ENCODE assay signal across 1 cellular context in the genomic region with DNA sequence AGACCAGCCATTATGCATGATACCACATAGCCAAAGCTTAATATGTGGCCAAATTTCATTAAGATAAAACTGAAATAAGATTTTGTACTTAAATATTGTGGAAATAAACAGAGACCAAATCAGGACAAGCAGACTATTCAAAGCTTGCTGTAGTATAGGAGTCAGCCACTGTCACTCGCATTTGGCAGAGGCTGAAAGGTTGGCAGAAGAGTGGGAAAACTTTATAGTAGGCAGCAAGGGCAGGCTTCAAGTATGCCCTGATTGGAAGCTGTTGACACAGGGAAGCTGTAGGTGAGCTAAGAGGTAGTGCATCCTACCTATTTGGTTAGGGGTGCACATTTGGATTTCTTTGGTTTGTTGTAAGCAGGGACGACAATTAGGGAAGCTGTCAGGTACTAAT.
TF ChIP-seq lines count a peak whose summit lies in the region.

No MANE protein-coding gene starts in this region.

TF ChIP-seq in H1, 55 proteins besides CTCF, POLR2A, EP300 and RAD21:
- TF ChIP-seq SP2 (IDR thresholded peaks at IDR 0.05; ENCODE audit: low read length) (no peak), HDAC2 (IDR thresholded peaks at IDR 0.05; ENCODE audit: borderline replicate concordance in 1 of 2, low read depth in 2 of 2, low read length in 2 of 2) (no peak), CBX5 (IDR thresholded peaks at IDR 0.05; ENCODE audit: low read depth, low read length) (no peak), JUND (IDR thresholded peaks at IDR 0.05; ENCODE audit: low read length) (no peak), YY1 (IDR thresholded peaks at IDR 0.05; ENCODE audit: low read depth, low read length) (no peak), CHD1 (IDR thresholded peaks at IDR 0.05; ENCODE audit: low read depth, low read length) (no peak), KDM1A (IDR thresholded peaks at IDR 0.05; ENCODE audit: borderline replicate concordance, low read length) (no peak), SIRT6 (IDR thresholded peaks at IDR 0.05; ENCODE audit: low read length) (no peak), FOSL1 (IDR thresholded peaks at IDR 0.05; ENCODE audit: insufficient read depth, low read depth, low read length) (no peak), RBBP5 (IDR thresholded peaks at IDR 0.05; ENCODE audit: borderline replicate concordance, low read depth, low read length) (no peak), BCL11A (IDR thresholded peaks at IDR 0.05; ENCODE audit: low read depth in 2 of 2, low read length in 2 of 2) (no peak), SUZ12 (IDR thresholded peaks at IDR 0.05; ENCODE audit: low read length) (no peak), TCF12 (IDR thresholded peaks at IDR 0.05; ENCODE audit: low read depth, low read length) (no peak), TAF7 (optimal IDR thresholded peaks at IDR 0.05; ENCODE audit: borderline replicate concordance, low read depth, low read length) (no peak)
- TF ChIP-seq, protein P1, sequence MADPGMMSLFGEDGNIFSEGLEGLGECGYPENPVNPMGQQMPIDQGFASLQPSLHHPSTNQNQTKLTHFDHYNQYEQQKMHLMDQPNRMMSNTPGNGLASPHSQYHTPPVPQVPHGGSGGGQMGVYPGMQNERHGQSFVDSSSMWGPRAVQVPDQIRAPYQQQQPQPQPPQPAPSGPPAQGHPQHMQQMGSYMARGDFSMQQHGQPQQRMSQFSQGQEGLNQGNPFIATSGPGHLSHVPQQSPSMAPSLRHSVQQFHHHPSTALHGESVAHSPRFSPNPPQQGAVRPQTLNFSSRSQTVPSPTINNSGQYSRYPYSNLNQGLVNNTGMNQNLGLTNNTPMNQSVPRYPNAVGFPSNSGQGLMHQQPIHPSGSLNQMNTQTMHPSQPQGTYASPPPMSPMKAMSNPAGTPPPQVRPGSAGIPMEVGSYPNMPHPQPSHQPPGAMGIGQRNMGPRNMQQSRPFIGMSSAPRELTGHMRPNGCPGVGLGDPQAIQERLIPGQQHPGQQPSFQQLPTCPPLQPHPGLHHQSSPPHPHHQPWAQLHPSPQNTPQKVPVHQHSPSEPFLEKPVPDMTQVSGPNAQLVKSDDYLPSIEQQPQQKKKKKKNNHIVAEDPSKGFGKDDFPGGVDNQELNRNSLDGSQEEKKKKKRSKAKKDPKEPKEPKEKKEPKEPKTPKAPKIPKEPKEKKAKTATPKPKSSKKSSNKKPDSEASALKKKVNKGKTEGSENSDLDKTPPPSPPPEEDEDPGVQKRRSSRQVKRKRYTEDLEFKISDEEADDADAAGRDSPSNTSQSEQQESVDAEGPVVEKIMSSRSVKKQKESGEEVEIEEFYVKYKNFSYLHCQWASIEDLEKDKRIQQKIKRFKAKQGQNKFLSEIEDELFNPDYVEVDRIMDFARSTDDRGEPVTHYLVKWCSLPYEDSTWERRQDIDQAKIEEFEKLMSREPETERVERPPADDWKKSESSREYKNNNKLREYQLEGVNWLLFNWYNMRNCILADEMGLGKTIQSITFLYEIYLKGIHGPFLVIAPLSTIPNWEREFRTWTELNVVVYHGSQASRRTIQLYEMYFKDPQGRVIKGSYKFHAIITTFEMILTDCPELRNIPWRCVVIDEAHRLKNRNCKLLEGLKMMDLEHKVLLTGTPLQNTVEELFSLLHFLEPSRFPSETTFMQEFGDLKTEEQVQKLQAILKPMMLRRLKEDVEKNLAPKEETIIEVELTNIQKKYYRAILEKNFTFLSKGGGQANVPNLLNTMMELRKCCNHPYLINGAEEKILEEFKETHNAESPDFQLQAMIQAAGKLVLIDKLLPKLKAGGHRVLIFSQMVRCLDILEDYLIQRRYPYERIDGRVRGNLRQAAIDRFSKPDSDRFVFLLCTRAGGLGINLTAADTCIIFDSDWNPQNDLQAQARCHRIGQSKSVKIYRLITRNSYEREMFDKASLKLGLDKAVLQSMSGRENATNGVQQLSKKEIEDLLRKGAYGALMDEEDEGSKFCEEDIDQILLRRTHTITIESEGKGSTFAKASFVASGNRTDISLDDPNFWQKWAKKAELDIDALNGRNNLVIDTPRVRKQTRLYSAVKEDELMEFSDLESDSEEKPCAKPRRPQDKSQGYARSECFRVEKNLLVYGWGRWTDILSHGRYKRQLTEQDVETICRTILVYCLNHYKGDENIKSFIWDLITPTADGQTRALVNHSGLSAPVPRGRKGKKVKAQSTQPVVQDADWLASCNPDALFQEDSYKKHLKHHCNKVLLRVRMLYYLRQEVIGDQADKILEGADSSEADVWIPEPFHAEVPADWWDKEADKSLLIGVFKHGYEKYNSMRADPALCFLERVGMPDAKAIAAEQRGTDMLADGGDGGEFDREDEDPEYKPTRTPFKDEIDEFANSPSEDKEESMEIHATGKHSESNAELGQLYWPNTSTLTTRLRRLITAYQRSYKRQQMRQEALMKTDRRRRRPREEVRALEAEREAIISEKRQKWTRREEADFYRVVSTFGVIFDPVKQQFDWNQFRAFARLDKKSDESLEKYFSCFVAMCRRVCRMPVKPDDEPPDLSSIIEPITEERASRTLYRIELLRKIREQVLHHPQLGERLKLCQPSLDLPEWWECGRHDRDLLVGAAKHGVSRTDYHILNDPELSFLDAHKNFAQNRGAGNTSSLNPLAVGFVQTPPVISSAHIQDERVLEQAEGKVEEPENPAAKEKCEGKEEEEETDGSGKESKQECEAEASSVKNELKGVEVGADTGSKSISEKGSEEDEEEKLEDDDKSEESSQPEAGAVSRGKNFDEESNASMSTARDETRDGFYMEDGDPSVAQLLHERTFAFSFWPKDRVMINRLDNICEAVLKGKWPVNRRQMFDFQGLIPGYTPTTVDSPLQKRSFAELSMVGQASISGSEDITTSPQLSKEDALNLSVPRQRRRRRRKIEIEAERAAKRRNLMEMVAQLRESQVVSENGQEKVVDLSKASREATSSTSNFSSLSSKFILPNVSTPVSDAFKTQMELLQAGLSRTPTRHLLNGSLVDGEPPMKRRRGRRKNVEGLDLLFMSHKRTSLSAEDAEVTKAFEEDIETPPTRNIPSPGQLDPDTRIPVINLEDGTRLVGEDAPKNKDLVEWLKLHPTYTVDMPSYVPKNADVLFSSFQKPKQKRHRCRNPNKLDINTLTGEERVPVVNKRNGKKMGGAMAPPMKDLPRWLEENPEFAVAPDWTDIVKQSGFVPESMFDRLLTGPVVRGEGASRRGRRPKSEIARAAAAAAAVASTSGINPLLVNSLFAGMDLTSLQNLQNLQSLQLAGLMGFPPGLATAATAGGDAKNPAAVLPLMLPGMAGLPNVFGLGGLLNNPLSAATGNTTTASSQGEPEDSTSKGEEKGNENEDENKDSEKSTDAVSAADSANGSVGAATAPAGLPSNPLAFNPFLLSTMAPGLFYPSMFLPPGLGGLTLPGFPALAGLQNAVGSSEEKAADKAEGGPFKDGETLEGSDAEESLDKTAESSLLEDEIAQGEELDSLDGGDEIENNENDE (IDR thresholded peaks at IDR 0.05; ENCODE audit: insufficient replicate concordance, low read length), result no peak
- TF ChIP-seq, protein P2, sequence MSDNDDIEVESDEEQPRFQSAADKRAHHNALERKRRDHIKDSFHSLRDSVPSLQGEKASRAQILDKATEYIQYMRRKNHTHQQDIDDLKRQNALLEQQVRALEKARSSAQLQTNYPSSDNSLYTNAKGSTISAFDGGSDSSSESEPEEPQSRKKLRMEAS (IDR thresholded peaks at IDR 0.05), result no peak
- TF ChIP-seq, protein P3, sequence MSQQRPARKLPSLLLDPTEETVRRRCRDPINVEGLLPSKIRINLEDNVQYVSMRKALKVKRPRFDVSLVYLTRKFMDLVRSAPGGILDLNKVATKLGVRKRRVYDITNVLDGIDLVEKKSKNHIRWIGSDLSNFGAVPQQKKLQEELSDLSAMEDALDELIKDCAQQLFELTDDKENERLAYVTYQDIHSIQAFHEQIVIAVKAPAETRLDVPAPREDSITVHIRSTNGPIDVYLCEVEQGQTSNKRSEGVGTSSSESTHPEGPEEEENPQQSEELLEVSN (IDR thresholded peaks at IDR 0.05), result no peak
